Comparison of ENCODE assay signal across 20 cellular contexts in genomic region chr1:92184632-92185031, GRCh38. TPM values are rescaled to one million over a fixed set of nuclear protein-coding genes. Genes with fewer than 3 reads are reported as not detected.
A peak's percentile ranks its signal among the peaks of the same experiment; 100 is the strongest.
DNase-seq lines count a peak whose midpoint lies in the region; ATAC-seq and TF ChIP-seq lines count a peak whose summit lies in the region.
"Had no signal": no experiment of that assay in that cellular context is flagged by ENCODE, and none has a peak within 500 bp of the region (broad histone marks: within the 10 kb centered on the region; RNA-seq: fewer than 3 reads in every experiment).

No MANE protein-coding gene starts in this region.

- no peak overlapping the region for H3K4me3 Mint-ChIP-seq in chondrocyte (ENCODE audit: unreplicated experiment)
- H3K4me3 Mint-ChIP-seq: activated CD8-positive, alpha-beta T cell treated with anti-CD3 and anti-CD28 coated beads, Interleukin-2, amount 10 ng/mL, durations not matched to agents 7 days and 5 days; naive B cell had no signal

- TF ChIP-seq CTCF in chondrocyte (IDR thresholded peaks at IDR 0.05), result no peak

- H3K27me3 Mint-ChIP-seq in chondrocyte (ENCODE audit: low read depth), result no peaks in the 10 kb centered on the region

- ATAC-seq in GM21447 (IDR thresholded peaks at IDR 0.05; ENCODE audit: unreplicated experiment), result no peak
- no peak for ATAC-seq in HG02938 (IDR thresholded peaks at IDR 0.05; ENCODE audit: unreplicated experiment)
- ATAC-seq: activated CD8-positive, alpha-beta T cell treated with anti-CD3 and anti-CD28 coated beads, Interleukin-2, amount 10 ng/mL, durations not matched to agents 7 days and 5 days; heart right ventricle; left colon; psoas muscle had no signal

- H3K27ac Mint-ChIP-seq in chondrocyte (ENCODE audit: unreplicated experiment), result peak overlapping the region; percentile 17
- H3K27ac Mint-ChIP-seq: activated CD8-positive, alpha-beta T cell treated with anti-CD3 and anti-CD28 coated beads, Interleukin-2, amount 10 ng/mL, durations not matched to agents 7 days and 5 days; naive B cell had no signal

- peaks cover 21% of the 10 kb centered on the region for H3K4me1 Mint-ChIP-seq in chondrocyte (ENCODE audit: low read depth)
- H3K4me1 Mint-ChIP-seq: naive B cell had no signal

- DNase-seq in AG20443 (ENCODE audit: low spot score) (peak; percentile 43), LHCN-M2 (ENCODE audit: low read depth) (peak; percentile 82), chondrocyte (ENCODE audit: low spot score) (no peak), myocyte (ENCODE audit: low read depth) (peak; percentile 50), putamen (ENCODE audit: low spot score) (no peak)
- DNase-seq in stimulated activated CD4-positive, alpha-beta T cell treated with anti-CD3 and anti-CD28 coated beads, Interleukin-4, amount 100 ng/mL, for 24 hours, result no peak
- DNase-seq: activated CD8-positive, alpha-beta T cell treated with anti-CD3 and anti-CD28 coated beads, Interleukin-2, amount 10 ng/mL, durations not matched to agents 7 days and 5 days; activated gamma-delta T cell; DND-41; heart right ventricle; left colon; naive B cell; NCI-H2107; psoas muscle; SHP77 treated with DMSO at 0.1 percent for 48 hours; transverse colon had no signal

- H3K36me3 Mint-ChIP-seq in chondrocyte (ENCODE audit: low read depth), result peaks cover 5% of the 10 kb centered on the region
- H3K36me3 Mint-ChIP-seq: naive B cell had no signal

- H3K9me3 Mint-ChIP-seq in chondrocyte (ENCODE audit: low read depth), result no peaks in the 10 kb centered on the region

RNA-seq across cellular contexts. Expression of gene C1orf146, which starts 33.1 kb away (rescaled TPM):
- not detected in 2 replicates for total RNA-seq in LHCN-M2 (2014; rRNA removed)
- polyA plus RNA-seq in LHCN-M2 (2012), result not detected
- not detected in 3 replicates for total RNA-seq in chondrocyte
- not detected in 2 replicates for total RNA-seq in myocyte
- not detected for polyA plus RNA-seq in myocyte (2012)
- total RNA-seq: activated CD8-positive, alpha-beta T cell treated with anti-CD3 and anti-CD28 coated beads, Interleukin-2, amount 10 ng/mL, durations not matched to agents 7 days and 5 days; H1; heart right ventricle; HT-29; left colon; psoas muscle; transverse colon had no signal
- polyA plus RNA-seq: H1, heart right ventricle, psoas muscle had no signal

Comparison
In these comparisons a context has a peak if more than half of its experiments do, and no peak if none do; other contexts are left out.
1. DNase-seq: peak in AG20443 (single experiment), LHCN-M2 (single experiment) and myocyte (single experiment); none in chondrocyte (single experiment), stimulated activated CD4-positive, alpha-beta T cell treated with anti-CD3 and anti-CD28 coated beads, Interleukin-4, amount 100 ng/mL, for 24 hours (single experiment) and putamen (single experiment).